16 cellular contexts compared by ENCODE assay signal in the genomic region with DNA sequence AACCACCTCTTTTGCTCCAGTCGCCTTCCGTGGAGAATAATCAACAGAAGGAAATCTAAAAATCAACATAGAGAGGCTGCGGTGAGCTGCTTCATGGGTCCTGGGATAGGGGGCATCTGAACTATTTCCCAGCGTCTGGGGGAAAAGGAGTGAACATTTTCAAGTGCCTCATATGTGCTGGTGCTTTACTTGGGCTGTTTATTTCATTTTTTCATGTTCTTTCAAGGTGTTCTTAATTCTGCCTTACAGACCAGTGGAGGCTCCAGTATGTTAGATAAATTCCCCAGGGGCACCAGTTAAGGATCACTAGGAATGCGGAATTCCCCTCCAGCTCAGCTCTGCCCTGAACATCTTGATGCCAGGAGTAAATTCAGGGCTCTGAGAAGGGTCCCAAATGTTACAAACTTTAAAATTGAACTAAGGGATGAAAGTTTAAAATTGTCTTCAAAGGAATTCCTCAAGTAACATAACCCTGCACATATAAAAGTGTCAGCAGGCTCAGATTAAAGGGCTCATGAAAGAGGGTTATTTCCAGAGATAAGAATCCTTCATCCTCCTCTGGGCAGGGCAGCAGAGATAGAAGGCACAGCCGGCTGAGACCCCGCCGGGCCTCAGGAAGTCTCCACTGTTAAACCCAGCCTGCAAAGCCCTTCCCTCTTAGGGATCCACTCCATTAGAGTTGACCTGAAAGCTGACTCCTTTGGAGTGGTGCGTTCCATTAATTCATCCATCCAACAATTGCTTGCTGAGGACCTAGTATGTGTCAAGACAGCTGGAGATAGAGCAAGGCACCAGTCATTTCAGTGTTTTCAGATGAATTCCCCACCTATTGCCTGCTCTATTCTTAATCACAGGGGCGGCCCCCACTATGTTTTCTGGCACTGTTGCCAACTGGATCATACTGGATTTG.
DNase-seq lines count a peak whose midpoint lies in the region; ATAC-seq, FAIRE-seq and TF ChIP-seq lines count a peak whose summit lies in the region.
"Had no signal": no experiment of that assay in that cellular context is flagged by ENCODE, and none has a peak within 500 bp of the region (broad histone marks: within the 10 kb centered on the region; RNA-seq: fewer than 3 reads in every experiment).

No MANE protein-coding gene starts in this region.

- H3K27me3 ChIP-seq in GM12878 (replicated peaks in 1 of 2; ENCODE audit: control insufficient read depth in 2 of 2, insufficient read depth in 2 of 2, low read length in 1 of 2) (no peaks in the 10 kb centered on the region), mesendoderm (ENCODE audit: insufficient read depth, low read length, poor library complexity) (no peaks in the 10 kb centered on the region), right atrium auricular region (no peaks in the 10 kb centered on the region)

- no peak overlapping the region for H4K5ac ChIP-seq in mesendoderm (ENCODE audit: low read length)

- no peaks in the 10 kb centered on the region for H4K20me1 ChIP-seq in GM12878 (ENCODE audit: control insufficient read depth, insufficient read depth)

- no peak for TF ChIP-seq RAD21 in GM12878 (IDR thresholded peaks at IDR 0.05; ENCODE audit: insufficient read depth, low read depth, low read length)

- H3K4me1 ChIP-seq in GM12878 (ENCODE audit: control insufficient read depth, insufficient read depth, low read length) (no peaks in the 10 kb centered on the region), mesendoderm (ENCODE audit: control insufficient read depth, low read depth, low read length) (peaks cover 36% of the 10 kb centered on the region), right atrium auricular region (peaks cover 0 to 6% of the 10 kb centered on the region in 2 donors)

- H3K4me3 ChIP-seq in GM12878 (no peak overlapping the region), mesendoderm (ENCODE audit: low read length) (no peak overlapping the region), right atrium auricular region (no peak overlapping the region)

- DNase-seq in A172 (ENCODE audit: low spot score) (peak; percentile 66), HT1080 (ENCODE audit: low read depth) (peak; percentile 29), GM12878 (ENCODE audit: low read depth, low spot score) (no peak), mesendoderm (peak; percentile 61), NCI-H345 treated with DMSO at 0.1 percent for 48 hours (lab: John Stamatoyannopoulos, UW; ENCODE audit: unreplicated experiment) (no peak), right atrium auricular region (ENCODE audit: low spot score) (no peak)
- DNase-seq: effector CD8-positive, alpha-beta T cell; KBM-7; left colon; NCI-H1694; NCI-H82; SHP77 treated with DMSO at 0.1 percent for 48 hours; small intestine had no signal

- H3K36me3 ChIP-seq in GM12878 (ENCODE audit: control insufficient read depth in 2 of 2, insufficient read depth in 2 of 2, low read length in 1 of 2): no peaks in the 10 kb centered on the region
- H3K36me3 ChIP-seq in mesendoderm (ENCODE audit: control insufficient read depth, insufficient read depth, low read length): no peaks in the 10 kb centered on the region
- H3K36me3 ChIP-seq in right atrium auricular region: no peaks in the 10 kb centered on the region

- intact Hi-C loops in GM12878 (cut with micrococcal nuclease; ENCODE audit: unreplicated experiment): no loop called here

- no peak overlapping the region for H3K4ac ChIP-seq in mesendoderm (ENCODE audit: low read depth, low read length)

- TF ChIP-seq EP300 in GM12878 (IDR thresholded peaks at IDR 0.05; ENCODE audit: borderline replicate concordance in 1 of 2, control insufficient read depth in 1 of 2, low read depth in 2 of 2, low read length in 2 of 2): no peak

- H3K9me3 ChIP-seq in GM12878 (replicated peaks; ENCODE audit: control insufficient read depth, insufficient read depth, low read length): no peaks in the 10 kb centered on the region
- H3K9me3 ChIP-seq in right atrium auricular region: no peaks in the 10 kb centered on the region

- H2BK5ac ChIP-seq in mesendoderm (ENCODE audit: low read length): no peak overlapping the region

- no peak for TF ChIP-seq POLR2A in GM12878 (IDR thresholded peaks at IDR 0.05; ENCODE audit: low read depth, low read length)

- peak; percentile 62 for ATAC-seq in GM12878
- ATAC-seq in GM19395 (IDR thresholded peaks at IDR 0.05; ENCODE audit: unreplicated experiment): no peak
- no peak for ATAC-seq in HG02973 (IDR thresholded peaks at IDR 0.05; ENCODE audit: unreplicated experiment)
- ATAC-seq: left colon had no signal

- CTCF ChIA-PET in GM12878 (lab: Yijun Ruan, JAX): no interaction called here

- in situ Hi-C loops in GM12878 (cut with MboI): no loop called here

- H3K56ac ChIP-seq in mesendoderm (ENCODE audit: low read length): peak overlapping the region; percentile 39

- H4K8ac ChIP-seq in mesendoderm (ENCODE audit: low read depth, low read length): no peak overlapping the region

- no peak overlapping the region for H2BK15ac ChIP-seq in mesendoderm (replicated peaks; ENCODE audit: low read depth)

- H3K9ac ChIP-seq in GM12878 (ENCODE audit: control insufficient read depth, insufficient read depth, low read length) (no peak overlapping the region), mesendoderm (ENCODE audit: low read length) (no peak overlapping the region)

- no peaks in the 10 kb centered on the region for H3K79me2 ChIP-seq in GM12878 (ENCODE audit: control insufficient read depth, insufficient read depth, low read length)
- no peaks in the 10 kb centered on the region for H3K79me2 ChIP-seq in mesendoderm (ENCODE audit: control insufficient read depth, insufficient read depth, low read length)

- H2BK120ac ChIP-seq in mesendoderm (ENCODE audit: low read depth, low read length): peak overlapping the region; percentile 61

- H2AK5ac ChIP-seq in mesendoderm (ENCODE audit: low read length): no peak overlapping the region

- H3K4me2 ChIP-seq in GM12878 (ENCODE audit: control insufficient read depth, insufficient read depth) (no peak overlapping the region), mesendoderm (ENCODE audit: low read length) (no peak overlapping the region)

- H3K27ac ChIP-seq in GM12878 (ENCODE audit: control insufficient read depth, insufficient read depth): no peak overlapping the region
- H3K27ac ChIP-seq in mesendoderm (ENCODE audit: low read depth, low read length): peak overlapping the region; percentile 75
- no peak overlapping the region for H3K27ac ChIP-seq in right atrium auricular region

- 58% methylated on average over 10 of the region's 10 CpGs for WGBS in GM12878 (ENCODE audit: insufficient coverage, insufficient replicate concordance, low lambda C conversion rate, missing lambda C conversion rate)
- WGBS in mesendoderm (ENCODE audit: extremely low coverage, insufficient coverage, low lambda C conversion rate): no CpG with 5 or more reads among the region's 10 CpGs

- RAD21 ChIA-PET in GM12878 (lab: Charles Lee; ENCODE audit: unreplicated experiment): no interaction called here

- FAIRE-seq in GM12878 (lab: Jason Lieb, UNC): no peak
- FAIRE-seq: A204.1, small intestine had no signal

- BruUV-seq in GM12878 (replicated peaks; lab: Mats Ljungman, UMichigan): no TSS peak

- TF ChIP-seq CTCF in GM12878 (IDR thresholded peaks at IDR 0.05 in 2 of 3, conservative IDR thresholded peaks at IDR 0.05 in 1 of 3; ENCODE audit: control insufficient read depth in 2 of 3, extremely low read depth in 1 of 3, insufficient read depth in 1 of 3, low read depth in 3 of 3, low read length in 3 of 3) (no peak), right atrium auricular region (IDR thresholded peaks at IDR 0.05) (no peak)

- POLR2A ChIA-PET in GM12878 (lab: Charles Lee): no interaction called here

- no peak overlapping the region for H3K23ac ChIP-seq in mesendoderm (ENCODE audit: low read length)

- SMC1A ChIA-PET in GM12878 (lab: Charles Lee; ENCODE audit: uncharacterized antibody, unreplicated experiment): interaction anchor here (1.1 to 2.4 kb wide), 7 partner anchors 8 to 126 kb away, joined by 3 to 5 read pairs (median 4); no protein-coding TSS in a partner anchor

- H3K18ac ChIP-seq in mesendoderm (ENCODE audit: low read length): peak overlapping the region; percentile 64

- no peak overlapping the region for H2AFZ ChIP-seq in GM12878 (ENCODE audit: control insufficient read depth, low read depth, low read length)

- H3K79me1 ChIP-seq in mesendoderm (ENCODE audit: low read length): no peaks in the 10 kb centered on the region

TF ChIP-seq in GM12878, 131 proteins besides CTCF, POLR2A, EP300 and RAD21:
- TF ChIP-seq JUNB (IDR thresholded peaks at IDR 0.05) (0 out of 2 replicates have a peak, but pooled peaks have one; percentile 50), KDM1A (IDR thresholded peaks at IDR 0.05; ENCODE audit: borderline replicate concordance) (no peak)

Comparison
In these comparisons a context has a peak if more than half of its experiments do, and no peak if none do; other contexts are left out.
1. DNase-seq: peak in A172 (single experiment), HT1080 (single experiment) and mesendoderm (single experiment); none in GM12878 (single experiment), NCI-H345 treated with DMSO at 0.1 percent for 48 hours (single experiment) and right atrium auricular region (single experiment).